In the genomic region with DNA sequence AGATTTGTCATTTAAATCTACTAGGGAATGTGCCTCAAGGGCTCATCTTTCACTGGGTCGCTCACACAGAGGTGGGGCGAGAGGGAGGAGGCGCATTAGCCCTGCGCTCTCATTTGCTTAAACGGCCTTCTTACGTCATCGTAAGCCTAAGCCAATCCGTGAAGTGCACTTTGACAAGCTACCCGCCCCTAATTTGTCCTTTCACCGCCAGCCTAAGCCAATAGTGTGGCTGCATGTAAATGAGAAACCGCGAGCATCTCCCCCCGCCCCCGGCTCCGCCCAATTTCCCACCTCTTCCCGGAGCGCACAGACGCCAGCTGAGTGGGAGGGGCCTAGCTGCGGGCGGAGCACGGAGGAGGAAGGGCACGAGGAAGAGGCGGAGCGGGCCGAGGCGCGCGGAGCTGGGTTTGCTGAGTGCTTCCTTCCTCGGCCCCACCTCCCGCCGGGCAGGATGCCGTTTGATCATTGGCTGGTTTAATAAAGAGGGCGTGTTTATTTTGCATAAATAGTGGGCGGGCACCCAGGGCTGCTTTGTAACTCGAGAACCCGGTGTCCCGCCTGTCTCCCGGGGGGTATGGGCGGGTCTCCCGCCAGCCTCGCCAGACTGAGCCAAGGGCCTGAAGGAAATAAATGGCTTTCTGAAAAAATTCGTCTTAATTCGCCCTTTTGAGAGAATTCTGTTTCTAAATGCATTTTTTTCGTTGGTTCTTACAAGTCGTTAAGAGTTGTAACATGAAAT, we compare ENCODE assay signal across 8 cellular contexts.
DNase-seq lines count a peak whose midpoint lies in the region; ATAC-seq and TF ChIP-seq lines count a peak whose summit lies in the region.

No MANE protein-coding gene starts in this region.

- ATAC-seq in GM18909 (IDR thresholded peaks at IDR 0.05; ENCODE audit: poor library complexity, unreplicated experiment) (peak; percentile 91), HG03108 (IDR thresholded peaks at IDR 0.05; ENCODE audit: unreplicated experiment) (peak; percentile 90)

- peaks cover 19% of the 10 kb centered on the region for H3K27me3 ChIP-seq in brain microvascular endothelial cell (replicated peaks)

- in situ Hi-C loops in brain microvascular endothelial cell (cut with HindIII; ENCODE audit: low pct_ligation_motif_present, low sequenced_read_pairs) = no loop called here

- H3K36me3 ChIP-seq in brain microvascular endothelial cell (replicated peaks) = no peaks in the 10 kb centered on the region

- no peak overlapping the region for H3K27ac ChIP-seq in brain microvascular endothelial cell

- peak overlapping the region; percentile 29 for H3K4me3 ChIP-seq in brain microvascular endothelial cell (ENCODE audit: low read depth, low read length)

- peak; percentile 97 for DNase-seq in AG08395 (ENCODE audit: low spot score)
- DNase-seq in NCI-H2107 treated with DMSO at 0.1 percent for 48 hours (lab: John Stamatoyannopoulos, UW; ENCODE audit: unreplicated experiment) = peak; percentile 100
- peak; percentile 69 for DNase-seq in UCSD-AML1 (lab: John Stamatoyannopoulos, UW; ENCODE audit: unreplicated experiment)
- DNase-seq in brain microvascular endothelial cell = peak; percentile 100
- DNase-seq in kidney tubule cell (ENCODE audit: low spot score) = peak; percentile 100
- DNase-seq in stimulated activated CD4-positive, alpha-beta T cell treated with anti-CD3 and anti-CD28 coated beads, Interleukin-4, amount 100 ng/mL, for 48 hours (ENCODE audit: low read depth in 2 of 2) = peak; percentile 90 to 93

- no peak for TF ChIP-seq CTCF in brain microvascular endothelial cell (IDR thresholded peaks at IDR 0.05; ENCODE audit: low read depth, low read length, missing control alignments)
